Comparison of ENCODE assay signal across 1 cellular context in genomic region chr2:85678384-85678783, GRCh38.
TF ChIP-seq lines count a peak whose summit lies in the region.

No MANE protein-coding gene starts in this region.

TF ChIP-seq in endothelial cell of umbilical vein, 7 proteins besides CTCF, POLR2A, EP300 and RAD21:
- TF ChIP-seq EZH2 (IDR thresholded peaks at IDR 0.05; ENCODE audit: borderline replicate concordance, low read depth, low read length, severe bottlenecking): no peak
- TF ChIP-seq GATA2 (IDR thresholded peaks at IDR 0.05; ENCODE audit: insufficient read depth, insufficient read length, low read depth, low read length): no peak
- TF ChIP-seq MAX (IDR thresholded peaks at IDR 0.05; ENCODE audit: insufficient read depth, insufficient read length): no peak
- TF ChIP-seq POLR2AphosphoS5 (IDR thresholded peaks at IDR 0.05; ENCODE audit: insufficient read depth, low read depth, low read length): no peak
- no peak for TF ChIP-seq JUN (IDR thresholded peaks at IDR 0.05; ENCODE audit: borderline replicate concordance, insufficient read depth, insufficient read length, low read depth)
- no peak for TF ChIP-seq MYC (IDR thresholded peaks at IDR 0.05; ENCODE audit: low read depth, low read length)
- TF ChIP-seq FOS (IDR thresholded peaks at IDR 0.05; ENCODE audit: borderline replicate concordance, insufficient read depth, low read length): no peak
